7 cellular contexts compared by ENCODE assay signal in genomic region chr16:9676560-9677300, GRCh38.
DNase-seq lines count a peak whose midpoint lies in the region; ATAC-seq and TF ChIP-seq lines count a peak whose summit lies in the region.
"Not testable (repeated sequence)": the region's sequence is repeated elsewhere in the genome, so short reads cannot be mapped to it uniquely, and the experiment has no call there.

No MANE protein-coding gene starts in this region.

- not testable (repeated sequence) for H3K9me3 Mint-ChIP-seq in WTC11
- H3K9me3 Mint-ChIP-seq in endodermal cell, result peaks cover 13% of the 10 kb centered on the region

- H3K27me3 ChIP-seq in H7 (ENCODE audit: control insufficient read depth, insufficient read depth, low read length); HUES48 (ENCODE audit: control insufficient read depth, insufficient read depth, low read length); HUES64 (ENCODE audit: insufficient read depth, low read length); endodermal cell (ENCODE audit: control insufficient read depth, insufficient read depth, low read length, poor library complexity, severe bottlenecking); iPS-18a (ENCODE audit: control insufficient read depth, insufficient read depth, low read length): not testable (repeated sequence)

- not testable (repeated sequence) for H3K4me3 Mint-ChIP-seq in WTC11
- H3K4me3 Mint-ChIP-seq in endodermal cell, result peak overlapping the region; percentile 16

- not testable (repeated sequence) for H3K36me3 ChIP-seq in ES-I3 (ENCODE audit: insufficient read depth, low read length); H7 (replicated peaks; ENCODE audit: control insufficient read depth, insufficient read depth, low read length); HUES48 (ENCODE audit: control insufficient read depth, insufficient read depth, low read length); HUES64 (ENCODE audit: insufficient read depth, low read length); endodermal cell (ENCODE audit: control insufficient read depth, insufficient read depth, low read length); iPS-18a (ENCODE audit: control insufficient read depth, low read depth, low read length)

- H3K4me1 ChIP-seq in ES-I3 (ENCODE audit: insufficient read depth, low read length) (peaks cover 46% of the 10 kb centered on the region), HUES48 (ENCODE audit: control insufficient read depth, insufficient read depth, low read length) (peaks cover 44% of the 10 kb centered on the region), HUES64 (ENCODE audit: insufficient read depth, low read length) (peaks cover 43% of the 10 kb centered on the region), iPS-18a (ENCODE audit: control insufficient read depth, low read depth, low read length) (peaks cover 44% of the 10 kb centered on the region)
- not testable (repeated sequence) for H3K4me1 ChIP-seq in endodermal cell (ENCODE audit: control insufficient read depth, insufficient read depth, low read length)

- TF ChIP-seq CTCF in WTC11 (IDR thresholded peaks at IDR 0.05); endodermal cell (conservative IDR thresholded peaks at IDR 0.05): not testable (repeated sequence)

- H3K27ac ChIP-seq in HUES48 (ENCODE audit: low read depth, low read length) (peak overlapping the region; percentile 90), HUES64 (ENCODE audit: low read depth, low read length) (peak overlapping the region; percentile 91), iPS-18a (ENCODE audit: low read length) (peak overlapping the region; percentile 72)
- not testable (repeated sequence) for H3K27ac ChIP-seq in endodermal cell (ENCODE audit: low read depth, low read length)

- CTCF ChIA-PET in WTC11 (lab: Charles Lee), result not testable (repeated sequence)

- not testable (repeated sequence) for H3K9me3 ChIP-seq in ES-I3 (ENCODE audit: control insufficient read depth, insufficient read depth, low read length); HUES48 (ENCODE audit: control insufficient read depth, insufficient read depth, low read length); HUES64 (ENCODE audit: insufficient read depth, low read depth, low read length); endodermal cell (ENCODE audit: control insufficient read depth, low read length); iPS-18a (ENCODE audit: control insufficient read depth, low read depth, low read length)

- H3K27ac Mint-ChIP-seq in WTC11, result not testable (repeated sequence)
- H3K27ac Mint-ChIP-seq in endodermal cell, result peak overlapping the region; percentile 83

- peak; percentile 5; the same call in 1 of the 2 replicates for ATAC-seq in WTC11

- H3K27me3 Mint-ChIP-seq in WTC11 (ENCODE audit: low read depth), result not testable (repeated sequence)
- H3K27me3 Mint-ChIP-seq in endodermal cell (ENCODE audit: insufficient read depth), result peaks cover 20% of the 10 kb centered on the region

- H3K4me1 Mint-ChIP-seq in WTC11 (peaks cover 41% of the 10 kb centered on the region), endodermal cell (peaks cover 46% of the 10 kb centered on the region)

- not testable (repeated sequence) for DNase-seq in H7; WTC11 (ENCODE audit: low spot score); endodermal cell

- peaks cover 18% of the 10 kb centered on the region for H3K36me3 Mint-ChIP-seq in WTC11
- H3K36me3 Mint-ChIP-seq in endodermal cell (ENCODE audit: low read depth), result not testable (repeated sequence)

- WGBS in HUES64, result 13% methylated on average over 7 of the region's 12 CpGs
- 62 to 68% methylated on average over 2 to 7 of the region's 12 CpGs for WGBS in endodermal cell (ENCODE audit: insufficient coverage in 1 of 2, insufficient read length in 1 of 2), 2 experiments

- POLR2A ChIA-PET in WTC11 (lab: Charles Lee), result not testable (repeated sequence)

- peak overlapping the region; percentile 79 for H3K9ac ChIP-seq in ES-I3 (ENCODE audit: low read depth, low read length)
- H3K9ac ChIP-seq in HUES48 (ENCODE audit: low read depth, low read length), result peak overlapping the region; percentile 66
- H3K9ac ChIP-seq in HUES64 (ENCODE audit: low read depth, low read length), result 0 out of 2 replicates have a peak overlapping the region, but pooled peaks have one; percentile 26
- H3K9ac ChIP-seq in endodermal cell (ENCODE audit: extremely low read depth, low read length, poor library complexity, severe bottlenecking), result not testable (repeated sequence)
- H3K9ac ChIP-seq in iPS-18a (ENCODE audit: low read length), result peak overlapping the region; percentile 22

- H3K4me3 ChIP-seq in H7 (ENCODE audit: insufficient read depth, low read depth, low read length) (peak overlapping the region; percentile 6; the same call in 1 of the 2 replicates), HUES48 (ENCODE audit: low read depth, low read length) (peak overlapping the region; percentile 44), iPS-18a (ENCODE audit: low read length) (peak overlapping the region; percentile 43)
- H3K4me3 ChIP-seq in HUES64 (ENCODE audit: low read length); endodermal cell (ENCODE audit: low read length): not testable (repeated sequence)

TF ChIP-seq in WTC11, 78 proteins besides CTCF, POLR2A, EP300 and RAD21:
- TF ChIP-seq ZNF671 (CRISPR knock-in tag; IDR thresholded peaks at IDR 0.05), result 0 out of 2 replicates have a peak, but pooled peaks have one; percentile 32
